27 cellular contexts compared by ENCODE assay signal in genomic region chr21:36456714-36457399, GRCh38. TPM values are rescaled to one million over a fixed set of nuclear protein-coding genes. Genes with fewer than 3 reads are reported as not detected.
A peak's percentile ranks its signal among the peaks of the same experiment; 100 is the strongest.
DNase-seq lines count a peak whose midpoint lies in the region; ATAC-seq, FAIRE-seq and TF ChIP-seq lines count a peak whose summit lies in the region.
"Had no signal": no experiment of that assay in that cellular context is flagged by ENCODE, and none has a peak within 500 bp of the region (broad histone marks: within the 10 kb centered on the region; RNA-seq: fewer than 3 reads in every experiment).

No MANE protein-coding gene starts in this region.

- no peak for FAIRE-seq in K562 (lab: Jason Lieb, UNC)
- FAIRE-seq: colon, endometrium had no signal

- H3K36me3 ChIP-seq in K562 (ENCODE audit: control insufficient read depth, insufficient read depth, low read length) = no peaks in the 10 kb centered on the region
- H3K36me3 ChIP-seq in skeletal muscle satellite cell (ENCODE audit: insufficient read depth, low read length) = no peaks in the 10 kb centered on the region
- no peaks in the 10 kb centered on the region for H3K36me3 ChIP-seq in stomach
- H3K36me3 ChIP-seq: heart left ventricle had no signal

- TF ChIP-seq CTCF in K562 (IDR thresholded peaks at IDR 0.05 in 2 of 3, conservative IDR thresholded peaks at IDR 0.05 in 1 of 3; ENCODE audit: insufficient read depth in 2 of 3, low read depth in 1 of 3, low read length in 3 of 3) (no peak), fibroblast of the aortic adventitia (IDR thresholded peaks at IDR 0.05; ENCODE audit: insufficient read depth, low read length) (no peak), stomach (IDR thresholded peaks at IDR 0.05) (no peak)

- H3K4me2 ChIP-seq in K562 (ENCODE audit: insufficient read depth, low read length) (no peak overlapping the region), skeletal muscle satellite cell (ENCODE audit: low read length) (peak overlapping the region; percentile 12)

- peaks cover 4% of the 10 kb centered on the region; the same call in 1 of the 2 replicates for H4K20me1 ChIP-seq in K562 (replicated peaks; ENCODE audit: control insufficient read depth, insufficient read depth, low read length)

- WGBS in K562 (ENCODE audit: insufficient coverage, low coverage, missing lambda C conversion rate) = 4% methylated on average over 7 of the region's 7 CpGs
- WGBS in stomach, 5 donors = 68 to 80% (median 76%) methylated on average over 7 of the region's 7 CpGs

- ATAC-seq in K562 = no peak
- ATAC-seq: activated T-helper 17 cell treated with anti-CD3 and anti-CD28 coated beads, Interleukin-2, amount 50 U/mL, for 72 hours; Panc1 had no signal

- H3K27me3 ChIP-seq in K562 (ENCODE audit: control insufficient read depth in 2 of 2, insufficient read depth in 2 of 2, low read length in 2 of 2) (peaks cover 39 to 82% of the 10 kb centered on the region in 2 experiments), skeletal muscle satellite cell (ENCODE audit: control insufficient read depth, insufficient read depth, low read length) (no peaks in the 10 kb centered on the region), stomach (peaks cover 0 to 12% (median 0%) of the 10 kb centered on the region in 3 donors)

- POLR2A ChIA-PET in K562 (lab: Yijun Ruan, JAX) = no interaction called here

- H3K9me3 ChIP-seq in K562 (replicated peaks; ENCODE audit: control insufficient read depth, insufficient read depth, low read depth, low read length) = no peaks in the 10 kb centered on the region
- no peaks in the 10 kb centered on the region for H3K9me3 ChIP-seq in skeletal muscle satellite cell (replicated peaks; ENCODE audit: low read length)
- no peaks in the 10 kb centered on the region for H3K9me3 ChIP-seq in stomach
- H3K9me3 ChIP-seq: heart left ventricle had no signal

- CTCF ChIA-PET in K562 (lab: Yijun Ruan, JAX; ENCODE audit: low intra/inter-chr PET ratio) = no interaction called here

- TF ChIP-seq POLR2A in K562 (conservative IDR thresholded peaks at IDR 0.05) = no peak
- no peak for TF ChIP-seq POLR2A in stomach (IDR thresholded peaks at IDR 0.05)

- no TSS peak for BruUV-seq in K562 (replicated peaks; lab: Mats Ljungman, UMichigan)

- intact Hi-C loops in K562 (cut with micrococcal nuclease) = no loop called here
- intact Hi-C loops in stomach (cut with DNase I; ENCODE audit: low total_unique reads) = no loop called here

- H3K27ac ChIP-seq in K562 (ENCODE audit: extremely low read depth, low read depth, low read length) (no peak overlapping the region), stomach (no peak overlapping the region)
- H3K27ac ChIP-seq: 22Rv1, GM23248, heart left ventricle had no signal

- peaks cover 0 to 9% of the 10 kb centered on the region in 2 experiments; a peak in 1 of 5 replicates for H3K4me1 ChIP-seq in K562 (replicated peaks in 1 of 2; ENCODE audit: control insufficient read depth in 2 of 2, insufficient read depth in 2 of 2, low read length in 2 of 2)
- H3K4me1 ChIP-seq in skeletal muscle satellite cell (ENCODE audit: control insufficient read depth, insufficient read depth, low read length) = peaks cover 15% of the 10 kb centered on the region
- H3K4me1 ChIP-seq in stomach = peaks cover 0 to 8% (median 7%) of the 10 kb centered on the region in 4 donors

- DNase-seq in DMS153 (lab: John Stamatoyannopoulos, UW) (peak; percentile 32), DMS153 treated with DMSO at 0.1 percent for 48 hours (lab: John Stamatoyannopoulos, UW; ENCODE audit: unreplicated experiment) (no peak), K562 (ENCODE audit: extremely low read depth in 1 of 4, low spot score in 3 of 4) (no peak), fibroblast of the aortic adventitia (ENCODE audit: low read depth) (peak; percentile 33), stomach (no peak), HCEC 1CT (no peak)
- no peak for DNase-seq in stimulated activated CD4-positive, alpha-beta T cell treated with anti-CD3 and anti-CD28 coated beads, Interleukin-12 subunit alpha, Interleukin-12 subunit beta, amount 100 ng/mL, for 4 hours
- DNase-seq: activated CD4-positive, alpha-beta memory T cell treated with anti-CD3 and anti-CD28 coated beads for 36 hours; activated CD8-positive, alpha-beta memory T cell treated with anti-CD3 and anti-CD28 coated beads, Interleukin-2, amount 50 U/mL, for 48 hours; activated naive CD8-positive, alpha-beta T cell treated with anti-CD3 and anti-CD28 coated beads, Interleukin-2, amount 10 ng/mL, durations not matched to agents 7 days and 5 days; CD4-positive, alpha-beta T cell; GDM1; GM23248; heart left ventricle; mesenchymal stem cell; NCI-H2107; NK-92 treated with Interleukin-12 subunit alpha and Interleukin-12 subunit beta, amount 100 ng/mL, for 24 hours; stimulated activated naive CD4-positive, alpha-beta T cell treated with Interleukin-2 at 50 U/mL for 16 hours; T-helper 1 cell had no signal

- no peaks in the 10 kb centered on the region for H3K79me2 ChIP-seq in K562 (ENCODE audit: control insufficient read depth, insufficient read depth, low read length)

- in situ Hi-C loops in K562 (cut with MboI) = no loop called here

- no peak for TF ChIP-seq RAD21 in K562 (CRISPR knock-in tag; conservative IDR thresholded peaks at IDR 0.05 in 1 of 2, IDR thresholded peaks at IDR 0.05 in 1 of 2)

- no peak for TF ChIP-seq EP300 in K562 (IDR thresholded peaks at IDR 0.05; ENCODE audit: low read length)
- TF ChIP-seq EP300 in stomach (IDR thresholded peaks at IDR 0.05) = no peak

- H3K9ac ChIP-seq in K562 (ENCODE audit: insufficient read depth in 1 of 2, low read depth in 2 of 2, low read length in 2 of 2) (no peak overlapping the region), skeletal muscle satellite cell (ENCODE audit: low read depth, low read length) (no peak overlapping the region)
- H3K9ac ChIP-seq: GM23248 had no signal

- no peak overlapping the region for H2AFZ ChIP-seq in K562 (ENCODE audit: low read depth, low read length)
- H2AFZ ChIP-seq: GM23248 had no signal

- H3K4me3 ChIP-seq in K562 (no peak overlapping the region), fibroblast of the aortic adventitia (ENCODE audit: low read depth, low read length) (no peak overlapping the region), skeletal muscle satellite cell (ENCODE audit: low read length) (no peak overlapping the region), stomach (no peak overlapping the region)
- H3K4me3 ChIP-seq: GM23248, heart left ventricle had no signal

- H3K9me1 ChIP-seq in K562 (ENCODE audit: control insufficient read depth, insufficient read depth, low read length) = no peaks in the 10 kb centered on the region

TF ChIP-seq in K562, 482 proteins besides CTCF, POLR2A, EP300 and RAD21:
- no peak for TF ChIP-seq POU5F1 (IDR thresholded peaks at IDR 0.05; ENCODE audit: borderline replicate concordance, low read depth, low read length, partially characterized antibody)
- TF ChIP-seq SPI1 (IDR thresholded peaks at IDR 0.05; ENCODE audit: borderline replicate concordance, low read depth, low read length) = 0 out of 2 replicates have a peak, but pooled peaks have one; percentile 16

RNA-seq across cellular contexts. Expression of gene CLDN14, which starts 23.1 kb away (rescaled TPM):
- total RNA-seq in K562 (2011; cell fraction: chromatin; rRNA removed; ENCODE audit: low replicate concordance) = not detected in 2 replicates
- not detected in 2 replicates for total RNA-seq in K562 (2011; cell fraction: nucleolus; rRNA removed)
- not detected in 2 replicates for total RNA-seq in K562 (2011; cell fraction: nucleoplasm; rRNA removed)
- total RNA-seq in K562 (2014; rRNA removed) (not detected in 2 replicates), K562 (2014; rRNA removed; fragmentation: Illumina TruSeq; extraction: Trizol) (not detected in 2 replicates), K562 (2015; rRNA removed; fragmentation: Illumina TruSeq; extraction: Trizol) (not detected in 2 replicates), K562 (2021) (not detected in 2 replicates), fibroblast of the aortic adventitia (ENCODE audit: low replicate concordance) (0.27 and 0.57 TPM in 2 replicates), stomach (not detected)
- polyA plus RNA-seq in K562 (2011; rRNA removed) (not detected in 2 replicates), K562 (2014; fragmentation: Illumina TruSeq; extraction: Trizol) (not detected in 2 replicates), K562 (2014; fragmentation: Nextera tagmentation; extraction: Ambion mirVana) (not detected), K562 (2014; rRNA removed) (not detected in 2 replicates), stomach (under 1 TPM in 1 of 3 donors, not detected in 2; 0.48 TPM)
- not detected in 2 replicates for polyA plus RNA-seq in K562 (2011; cell fraction: cytosol; rRNA removed)
- not detected in 2 replicates for polyA plus RNA-seq in K562 (2011; cell fraction: nucleus; rRNA removed)
- not detected in 2 replicates for polyA plus RNA-seq in K562 (2012)
- not detected in 2 replicates for polyA minus RNA-seq in K562 (2011; rRNA and poly(A)+ RNA removed)
- polyA minus RNA-seq in K562 (2011; cell fraction: cytosol; rRNA and poly(A)+ RNA removed) = not detected in 2 replicates
- polyA minus RNA-seq in K562 (2011; cell fraction: nucleus; rRNA and poly(A)+ RNA removed) = not detected in 2 replicates
- total RNA-seq in skeletal muscle satellite cell (2012; rRNA removed) = not detected in 2 replicates
- total RNA-seq: activated CD4-positive, alpha-beta memory T cell treated with anti-CD3 and anti-CD28 coated beads for 36 hours; activated naive CD8-positive, alpha-beta T cell treated with anti-CD3 and anti-CD28 coated beads, Interleukin-2, amount 10 ng/mL, durations not matched to agents 7 days and 5 days; CD4-positive, alpha-beta T cell; GM23248; heart left ventricle; M059J; NCI-H460 had no signal
- polyA plus RNA-seq: GM23248, heart left ventricle had no signal

Comparison
In these comparisons a context has a peak if more than half of its experiments do, and no peak if none do; other contexts are left out.
1. DNase-seq: peak in DMS153 (single experiment) and fibroblast of the aortic adventitia (single experiment); none in DMS153 treated with DMSO at 0.1 percent for 48 hours (single experiment), K562 (0 of 4), stimulated activated CD4-positive, alpha-beta T cell treated with anti-CD3 and anti-CD28 coated beads, Interleukin-12 subunit alpha, Interleukin-12 subunit beta, amount 100 ng/mL, for 4 hours (single experiment), stomach (single experiment) and HCEC 1CT (single experiment).